In the genomic region with DNA sequence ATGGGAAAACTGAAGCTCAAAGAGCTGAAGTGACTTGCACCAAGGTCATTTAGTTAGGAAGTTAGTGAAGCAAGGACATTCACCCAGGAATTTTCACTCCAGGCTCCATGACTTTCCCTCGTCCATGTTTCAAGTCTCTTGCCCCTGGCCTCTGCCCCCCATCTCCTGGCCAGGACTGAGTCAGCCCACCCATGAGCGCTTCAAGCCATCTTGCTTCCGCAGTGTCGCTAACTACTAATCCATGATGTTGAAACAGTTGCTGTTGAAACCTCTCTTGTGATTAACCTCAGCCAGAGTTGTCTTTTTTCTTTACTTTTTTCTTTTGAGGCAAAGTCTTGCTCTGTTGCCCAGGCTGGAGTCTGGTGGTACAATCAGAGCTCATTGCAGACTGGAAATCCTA, we compare ENCODE assay signal across 18 cellular contexts. TPM values are rescaled to one million over a fixed set of nuclear protein-coding genes. Genes with fewer than 3 reads are reported as not detected.
DNase-seq lines count a peak whose midpoint lies in the region; ATAC-seq and TF ChIP-seq lines count a peak whose summit lies in the region.
"Had no signal": no experiment of that assay in that cellular context is flagged by ENCODE, and none has a peak within 500 bp of the region (broad histone marks: within the 10 kb centered on the region; RNA-seq: fewer than 3 reads in every experiment).

No MANE protein-coding gene starts in this region.

- H3K9ac ChIP-seq in BLaER1 treated with 17β-estradiol and CSF1 and Interleukin-3, amounts not matched to agents 10 nM and 100 nM: peak overlapping the region in 3 of 11 experiments; percentile 4 to 57 (median 25); a peak in 4 of 22 replicates

- peaks cover 41 to 84% (median 65%) of the 10 kb centered on the region in 10 experiments for H3K4me1 ChIP-seq in BLaER1 treated with 17β-estradiol and CSF1 and Interleukin-3, amounts not matched to agents 10 nM and 100 nM
- H3K4me1 ChIP-seq: BE2C, psoas muscle had no signal

- POLR2A ChIA-PET in activated naive CD8-positive, alpha-beta T cell treated with anti-CD3 and anti-CD28 coated beads, Interleukin-2, amount 10 ng/mL, durations not matched to agents 7 days and 5 days (lab: Charles Lee): no interaction called here
- POLR2A ChIA-PET in GM10248 (lab: Yijun Ruan, JAX): no interaction called here

- H3K9me3 ChIP-seq in BLaER1 treated with 17β-estradiol and CSF1 and Interleukin-3, amounts not matched to agents 10 nM and 100 nM (replicated peaks in 1 of 11): no peaks in the 10 kb centered on the region
- H3K9me3 ChIP-seq: BE2C, heart right ventricle, Peyer's patch, psoas muscle had no signal

- H3K27me3 Mint-ChIP-seq in IgD-negative memory B cell (no peaks in the 10 kb centered on the region), naive B cell (no peaks in the 10 kb centered on the region)
- H3K27me3 Mint-ChIP-seq in activated naive CD8-positive, alpha-beta T cell treated with anti-CD3 and anti-CD28 coated beads, Interleukin-2, amount 10 ng/mL, durations not matched to agents 7 days and 5 days: no peaks in the 10 kb centered on the region

- no peak overlapping the region for H3K4me3 ChIP-seq in BLaER1 treated with 17β-estradiol and CSF1 and Interleukin-3, amounts not matched to agents 10 nM and 100 nM
- H3K4me3 ChIP-seq: heart right ventricle, Peyer's patch, psoas muscle had no signal

- H3K9me3 Mint-ChIP-seq in IgD-negative memory B cell: no peaks in the 10 kb centered on the region
- no peaks in the 10 kb centered on the region for H3K9me3 Mint-ChIP-seq in activated naive CD8-positive, alpha-beta T cell treated with anti-CD3 and anti-CD28 coated beads, Interleukin-2, amount 10 ng/mL, durations not matched to agents 7 days and 5 days
- no peaks in the 10 kb centered on the region for H3K9me3 Mint-ChIP-seq in naive B cell

- CTCF ChIA-PET in GM10248 (lab: Yijun Ruan, JAX): interaction anchor here (0.8 to 3.4 kb wide), 3 partner anchors 10 to 14 kb away, joined by 3 to 14 read pairs (median 3); no protein-coding TSS in a partner anchor

- H3K36me3 Mint-ChIP-seq in IgD-negative memory B cell (no peaks in the 10 kb centered on the region), naive B cell (no peaks in the 10 kb centered on the region)
- H3K36me3 Mint-ChIP-seq in activated naive CD8-positive, alpha-beta T cell treated with anti-CD3 and anti-CD28 coated beads, Interleukin-2, amount 10 ng/mL, durations not matched to agents 7 days and 5 days: peaks cover 29% of the 10 kb centered on the region

- H3K27ac Mint-ChIP-seq in IgD-negative memory B cell (peak overlapping the region in 2 of 3 donors; percentile 12 to 92), naive B cell (peak overlapping the region in 4 of 6 donors; percentile 58 to 86 (median 68))
- H3K27ac Mint-ChIP-seq in activated naive CD8-positive, alpha-beta T cell treated with anti-CD3 and anti-CD28 coated beads, Interleukin-2, amount 10 ng/mL, durations not matched to agents 7 days and 5 days: peak overlapping the region; percentile 44

- peaks cover 0 to 51% (median 0%) of the 10 kb centered on the region in 11 experiments; a peak in 6 of 22 replicates for H4K20me1 ChIP-seq in BLaER1 treated with 17β-estradiol and CSF1 and Interleukin-3, amounts not matched to agents 10 nM and 100 nM

- peak overlapping the region; percentile 12 to 69 (median 63); a peak in 20 of 22 replicates for H3K4me2 ChIP-seq in BLaER1 treated with 17β-estradiol and CSF1 and Interleukin-3, amounts not matched to agents 10 nM and 100 nM

- no peak for DNase-seq in activated naive CD8-positive, alpha-beta T cell treated with anti-CD3 and anti-CD28 coated beads, Interleukin-2, amount 10 ng/mL, durations not matched to agents 7 days and 5 days
- DNase-seq in naive B cell (no peak), GM10266 (ENCODE audit: extremely low spot score) (no peak), DMS79 (lab: John Stamatoyannopoulos, UW) (no peak), GM10248 (ENCODE audit: extremely low spot score) (no peak)
- DNase-seq: activated CD4-positive, alpha-beta T cell treated with anti-CD3 and anti-CD28 coated beads, Interleukin-2, amount 50 U/mL, for 1 hour; BE2C; heart right ventricle; left cardiac atrium; NCI-H187; NCI-H524 treated with DMSO at 0.1 percent for 48 hours; Peyer's patch; psoas muscle had no signal

- no peaks in the 10 kb centered on the region for H3K27me3 ChIP-seq in BLaER1 treated with 17β-estradiol and CSF1 and Interleukin-3, amounts not matched to agents 10 nM and 100 nM
- H3K27me3 ChIP-seq: BE2C, heart right ventricle, Peyer's patch had no signal

- H3K4me1 Mint-ChIP-seq in IgD-negative memory B cell: peaks cover 20 to 29% (median 25%) of the 10 kb centered on the region in 3 donors
- H3K4me1 Mint-ChIP-seq in activated naive CD8-positive, alpha-beta T cell treated with anti-CD3 and anti-CD28 coated beads, Interleukin-2, amount 10 ng/mL, durations not matched to agents 7 days and 5 days: peaks cover 46% of the 10 kb centered on the region
- peaks cover 12 to 26% (median 19%) of the 10 kb centered on the region in 3 donors for H3K4me1 Mint-ChIP-seq in naive B cell

- H3K27ac ChIP-seq in BLaER1 treated with 17β-estradiol and CSF1 and Interleukin-3, amounts not matched to agents 10 nM and 100 nM: peak overlapping the region in 10 of 11 experiments; percentile 6 to 74 (median 66); a peak in 17 of 22 replicates
- H3K27ac ChIP-seq: Peyer's patch, psoas muscle had no signal

- peak overlapping the region in 1 of 4 donors; percentile 75 for H3K4me3 Mint-ChIP-seq in IgD-negative memory B cell
- no peak overlapping the region for H3K4me3 Mint-ChIP-seq in activated naive CD8-positive, alpha-beta T cell treated with anti-CD3 and anti-CD28 coated beads, Interleukin-2, amount 10 ng/mL, durations not matched to agents 7 days and 5 days
- no peak overlapping the region for H3K4me3 Mint-ChIP-seq in naive B cell

- no peak for ATAC-seq in activated naive CD8-positive, alpha-beta T cell treated with anti-CD3 and anti-CD28 coated beads, Interleukin-2, amount 10 ng/mL, durations not matched to agents 7 days and 5 days (ENCODE audit: low read depth)
- ATAC-seq in naive B cell (ENCODE audit: low read depth in 2 of 2): no peak
- ATAC-seq in SK-N-SH treated with all-trans-retinoic acid at 6 μM for 48 hours: no peak
- ATAC-seq: esophagus mucosa, HCT116, heart right ventricle, left cardiac atrium, psoas muscle had no signal

- no peak for TF ChIP-seq CTCF in GM10266 (IDR thresholded peaks at IDR 0.05; ENCODE audit: control insufficient read depth, insufficient read depth, low read depth, missing control alignments)
- no peak for TF ChIP-seq CTCF in GM10248 (IDR thresholded peaks at IDR 0.05; ENCODE audit: control extremely low read depth, extremely low read depth, low read depth, missing control alignments)

- peaks cover 6 to 48% (median 19%) of the 10 kb centered on the region in 11 experiments; a peak in 18 of 22 replicates for H3K36me3 ChIP-seq in BLaER1 treated with 17β-estradiol and CSF1 and Interleukin-3, amounts not matched to agents 10 nM and 100 nM
- H3K36me3 ChIP-seq: BE2C had no signal

TF ChIP-seq in SK-N-SH treated with all-trans-retinoic acid at 6 μM for 48 hours, 23 proteins besides CTCF, POLR2A, EP300 and RAD21:
- TF ChIP-seq RARB (CRISPR knock-in tag; IDR thresholded peaks at IDR 0.05) (no peak), ZFP30 (CRISPR knock-in tag; IDR thresholded peaks at IDR 0.05) (no peak)
TF ChIP-seq in SK-N-SH treated with all-trans-retinoic acid at 6 μM for 48 hours: peak in this region for 0.

RNA-seq across cellular contexts. Expression of gene C1QTNF9, which starts 29.7 kb away (rescaled TPM):
- polyA plus RNA-seq in IgD-negative memory B cell: not detected
- not detected for total RNA-seq in activated naive CD8-positive, alpha-beta T cell treated with anti-CD3 and anti-CD28 coated beads, Interleukin-2, amount 10 ng/mL, durations not matched to agents 7 days and 5 days
- not detected for polyA plus RNA-seq in naive B cell (ENCODE audit: low read depth in 6 of 6)
- total RNA-seq: esophagus mucosa had no signal
